26 cellular contexts compared by ENCODE assay signal in genomic region chr2:223589901-223590300, GRCh38. TPM values are rescaled to one million over a fixed set of nuclear protein-coding genes. Genes with fewer than 3 reads are reported as not detected.
DNase-seq lines count a peak whose midpoint lies in the region; FAIRE-seq and TF ChIP-seq lines count a peak whose summit lies in the region.
"Had no signal": no experiment of that assay in that cellular context is flagged by ENCODE, and none has a peak within 500 bp of the region (broad histone marks: within the 10 kb centered on the region; RNA-seq: fewer than 3 reads in every experiment).

No MANE protein-coding gene starts in this region.

- no peak for TF ChIP-seq CTCF in endothelial cell of umbilical vein (IDR thresholded peaks at IDR 0.05; ENCODE audit: extremely low read depth in 1 of 2, insufficient read depth in 1 of 2, low read depth in 1 of 2, low read length in 2 of 2)
- no peak for TF ChIP-seq CTCF in BE2C (IDR thresholded peaks at IDR 0.05; ENCODE audit: low read depth, low read length)

- intact Hi-C loops in endothelial cell of umbilical vein (cut with micrococcal nuclease), result no loop called here

- H3K36me3 ChIP-seq in endothelial cell of umbilical vein (ENCODE audit: control insufficient read depth in 2 of 2, extremely low read depth in 1 of 2, insufficient read depth in 2 of 2, low read length in 2 of 2) (no peaks in the 10 kb centered on the region), BE2C (no peaks in the 10 kb centered on the region), small intestine (ENCODE audit: control insufficient read depth in 2 of 2, insufficient read depth in 2 of 2, low read length in 2 of 2) (no peaks in the 10 kb centered on the region)
- H3K36me3 ChIP-seq: BLaER1, HAP-1 had no signal

- H3K79me2 ChIP-seq in endothelial cell of umbilical vein (ENCODE audit: control insufficient read depth, insufficient read depth, low read length), result no peaks in the 10 kb centered on the region

- H3K9me3 ChIP-seq in endothelial cell of umbilical vein (replicated peaks; ENCODE audit: control insufficient read depth, insufficient read depth, low read length) (no peaks in the 10 kb centered on the region), BE2C (no peaks in the 10 kb centered on the region), small intestine (ENCODE audit: control insufficient read depth, low read depth) (no peaks in the 10 kb centered on the region)
- H3K9me3 ChIP-seq: BLaER1, HAP-1, SK-N-SH had no signal

- H3K4me1 ChIP-seq in endothelial cell of umbilical vein (ENCODE audit: control insufficient read depth, extremely low read depth, insufficient read depth, low read length) (peaks cover 3% of the 10 kb centered on the region), BE2C (peaks cover 17% of the 10 kb centered on the region), small intestine (ENCODE audit: control insufficient read depth in 2 of 2, insufficient read depth in 1 of 2, low read depth in 1 of 2, low read length in 1 of 2) (no peaks in the 10 kb centered on the region)

- no peak for FAIRE-seq in endothelial cell of umbilical vein (lab: Jason Lieb, UNC)
- FAIRE-seq in small intestine (lab: Jason Lieb, UNC), result no peak
- FAIRE-seq: G401.6, GM12892 had no signal

- H2AFZ ChIP-seq in endothelial cell of umbilical vein (ENCODE audit: low read depth, low read length), result no peak overlapping the region
- H2AFZ ChIP-seq: GM23338 had no signal

- no TSS peak for BruUV-seq in endothelial cell of umbilical vein (replicated peaks; lab: Mats Ljungman, UMichigan)

- TF ChIP-seq POLR2A in endothelial cell of umbilical vein (IDR thresholded peaks at IDR 0.05; ENCODE audit: low read depth, low read length), result no peak

- 81 to 91% (median 85%) methylated on average over 2 of the region's 2 CpGs for WGBS in small intestine, 3 donors

- no peaks in the 10 kb centered on the region for H4K20me1 ChIP-seq in endothelial cell of umbilical vein (replicated peaks; ENCODE audit: control insufficient read depth, extremely low read depth, insufficient read depth, low read length)
- H4K20me1 ChIP-seq: BLaER1 had no signal

- dilution Hi-C loops in endothelial cell of umbilical vein (cut with MboI; ENCODE audit: extremely low pct_ligation_motif_present, low sequenced_read_pairs), result no loop called here

- CTCF ChIA-PET in endothelial cell of umbilical vein (lab: Charles Lee), result interaction anchor here (1.2 to 1.7 kb wide), 4 partner anchors 9 to 131 kb away, joined by 3 to 6 read pairs (median 4); partner anchors contain the start of gene SCG2

- DNase-seq in Kasumi-1 (lab: John Stamatoyannopoulos, UW) (peak; percentile 0 to 1), MV-4-11 (lab: John Stamatoyannopoulos, UW) (peak; percentile 82), SKM-1 (lab: John Stamatoyannopoulos, UW; ENCODE audit: unreplicated experiment) (peak; percentile 79), endothelial cell of umbilical vein (ENCODE audit: low read depth, low spot score) (peak; percentile 37), BE2C (no peak), small intestine (no peak), cerebellar cortex (ENCODE audit: low spot score) (no peak), NCI-H2196 (lab: John Stamatoyannopoulos, UW; ENCODE audit: unreplicated experiment) (no peak)
- DNase-seq: CD4-positive, alpha-beta T cell; COR-L47; IMR-90; NCI-H1092; NCI-H1436; NCI-H1930; NCI-H226; NCI-H748 treated with DMSO at 0.1 percent for 48 hours; PC-3; SHP77; SK-N-SH; T-helper 1 cell had no signal

- no peak overlapping the region for H3K9ac ChIP-seq in endothelial cell of umbilical vein (replicated peaks; ENCODE audit: extremely low read depth, insufficient read depth, low read length)
- H3K9ac ChIP-seq: BLaER1, KMS-11, SK-N-SH had no signal

- H3K4me2 ChIP-seq in endothelial cell of umbilical vein (ENCODE audit: insufficient read depth, low read length), result no peak overlapping the region
- H3K4me2 ChIP-seq: BLaER1, GM23338, KMS-11 had no signal

- H3K27ac ChIP-seq in endothelial cell of umbilical vein (ENCODE audit: insufficient read depth, low read depth, low read length) (no peak overlapping the region), small intestine (ENCODE audit: low read depth in 1 of 2, low read length in 1 of 2) (no peak overlapping the region)
- H3K27ac ChIP-seq: BLaER1, KMS-11 had no signal

- no peaks in the 10 kb centered on the region for H3K9me1 ChIP-seq in endothelial cell of umbilical vein (replicated peaks; ENCODE audit: control insufficient read depth, extremely low read depth, insufficient read depth, low read length)

- POLR2A ChIA-PET in endothelial cell of umbilical vein (lab: Charles Lee), result no interaction called here

- H3K4me3 ChIP-seq in endothelial cell of umbilical vein (replicated peaks in 1 of 3; ENCODE audit: insufficient read depth in 1 of 3, low read depth in 1 of 3, low read length in 3 of 3), result no peak overlapping the region
- no peak overlapping the region for H3K4me3 ChIP-seq in BE2C (ENCODE audit: low read depth, low read length)
- H3K4me3 ChIP-seq in small intestine (ENCODE audit: low read depth in 1 of 2, low read length in 2 of 2), result no peak overlapping the region
- H3K4me3 ChIP-seq: BLaER1, GM23338, HAP-1 had no signal

- H3K27me3 ChIP-seq in endothelial cell of umbilical vein (ENCODE audit: control insufficient read depth in 2 of 2, insufficient read depth in 2 of 2, low read length in 2 of 2), result peaks cover 0 to 5% of the 10 kb centered on the region in 2 experiments
- H3K27me3 ChIP-seq in BE2C, result no peaks in the 10 kb centered on the region
- H3K27me3 ChIP-seq in small intestine (ENCODE audit: control insufficient read depth in 2 of 2, insufficient read depth in 2 of 2, low read length in 2 of 2), result no peaks in the 10 kb centered on the region
- H3K27me3 ChIP-seq: BLaER1 had no signal

TF ChIP-seq in endothelial cell of umbilical vein, 7 proteins besides CTCF, POLR2A, EP300 and RAD21:
- TF ChIP-seq FOS (IDR thresholded peaks at IDR 0.05; ENCODE audit: borderline replicate concordance, insufficient read depth, low read length), result no peak
- TF ChIP-seq GATA2 (IDR thresholded peaks at IDR 0.05; ENCODE audit: insufficient read depth, insufficient read length, low read depth, low read length), result no peak
- TF ChIP-seq POLR2AphosphoS5 (IDR thresholded peaks at IDR 0.05; ENCODE audit: insufficient read depth, low read depth, low read length), result no peak
- peak; percentile 28 for TF ChIP-seq JUN (IDR thresholded peaks at IDR 0.05; ENCODE audit: borderline replicate concordance, insufficient read depth, insufficient read length, low read depth)
- TF ChIP-seq EZH2 (IDR thresholded peaks at IDR 0.05; ENCODE audit: borderline replicate concordance, low read depth, low read length, severe bottlenecking), result no peak
- TF ChIP-seq MAX (IDR thresholded peaks at IDR 0.05; ENCODE audit: insufficient read depth, insufficient read length), result no peak
TF ChIP-seq in endothelial cell of umbilical vein: peak in this region for 1.

RNA-seq across cellular contexts. Expression of gene SCG2, which starts 12.3 kb away (rescaled TPM):
- total RNA-seq in endothelial cell of umbilical vein, result not detected in 2 replicates
- not detected in 2 replicates for polyA plus RNA-seq in endothelial cell of umbilical vein
- 0.01 TPM in 1 of 2 replicates, not detected in the other for polyA plus RNA-seq in endothelial cell of umbilical vein (2011; cell fraction: cytosol; rRNA removed)
- 0.12 and 0.18 TPM in 2 replicates for polyA plus RNA-seq in endothelial cell of umbilical vein (2011; cell fraction: nucleus; rRNA removed)
- polyA plus RNA-seq in endothelial cell of umbilical vein (2012), result 0.08 TPM in 1 of 2 replicates, not detected in the other
- polyA minus RNA-seq in endothelial cell of umbilical vein, result not detected in 2 replicates
- polyA minus RNA-seq in endothelial cell of umbilical vein (2011; cell fraction: cytosol; rRNA and poly(A)+ RNA removed), result not detected
- polyA minus RNA-seq in endothelial cell of umbilical vein (2011; cell fraction: nucleus; rRNA and poly(A)+ RNA removed), result 0.19 TPM in 1 of 2 replicates, not detected in the other
- polyA plus RNA-seq in BE2C (2012; ENCODE audit: insufficient read depth, insufficient read length, low read depth), result 592 TPM
- 10 to 100 TPM in 1 of 3 donors, 1 to 10 TPM in 2; 1.4 to 40.2 (median 4.0) TPM for polyA plus RNA-seq in small intestine
- total RNA-seq: CD4-positive, alpha-beta T cell had no signal

Comparison
In these comparisons a context has a peak if more than half of its experiments do, and no peak if none do; other contexts are left out.
1. DNase-seq: peak in Kasumi-1 (2 of 2), MV-4-11 (single experiment), SKM-1 (single experiment) and endothelial cell of umbilical vein (single experiment); none in BE2C (single experiment), small intestine (single experiment), cerebellar cortex (single experiment) and NCI-H2196 (single experiment).